ENCODE assay signal across 21 cellular contexts in the genomic region with DNA sequence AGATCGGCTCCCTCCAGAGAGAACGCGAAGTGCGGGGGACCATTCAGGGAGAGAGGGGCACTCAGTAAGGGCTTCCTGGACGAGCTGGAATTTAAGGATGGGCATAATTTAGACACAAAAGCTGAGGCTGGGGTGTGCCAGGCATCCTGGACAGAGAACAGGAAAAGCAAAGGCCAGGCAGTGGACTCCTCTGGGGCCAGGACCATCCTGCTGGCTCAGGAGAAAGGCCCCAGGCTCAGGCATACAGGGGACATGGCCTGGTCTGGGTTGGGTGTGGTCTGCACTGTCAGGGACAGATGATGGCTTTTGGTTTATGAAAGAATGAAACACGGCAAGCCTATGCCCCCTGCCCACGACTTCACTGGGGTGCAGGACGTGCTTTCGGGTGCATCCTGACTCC. TPM values are rescaled to one million over a fixed set of nuclear protein-coding genes. Genes with fewer than 3 reads are reported as not detected.
"Had no signal": no experiment of that assay in that cellular context is flagged by ENCODE, and none has a peak within 500 bp of the region (broad histone marks: within the 10 kb centered on the region; RNA-seq: fewer than 3 reads in every experiment).

No MANE protein-coding gene starts in this region.

- H3K36me3 ChIP-seq: esophagus muscularis mucosa, gastroesophageal sphincter, heart left ventricle, lower lobe of right lung, thoracic aorta had no signal

- H3K9me3 ChIP-seq: esophagus muscularis mucosa, gastroesophageal sphincter, heart left ventricle, lower lobe of right lung, SK-N-SH, thoracic aorta had no signal

- H3K9me3 Mint-ChIP-seq: activated naive CD4-positive, alpha-beta T cell treated with anti-CD3 and anti-CD28 coated beads, Interleukin-2, amount 10 ng/mL, durations not matched to agents 7 days and 5 days; activated naive CD8-positive, alpha-beta T cell treated with anti-CD3 and anti-CD28 coated beads, Interleukin-2, amount 50 U/mL, for 24 hours; natural killer cell; T-cell; WTC11 had no signal

- H3K4me1 Mint-ChIP-seq: activated naive CD4-positive, alpha-beta T cell treated with anti-CD3 and anti-CD28 coated beads, Interleukin-2, amount 10 ng/mL, durations not matched to agents 7 days and 5 days; activated naive CD8-positive, alpha-beta T cell treated with anti-CD3 and anti-CD28 coated beads, Interleukin-2, amount 50 U/mL, for 24 hours; natural killer cell; T-cell had no signal

- DNase-seq: activated CD4-positive, alpha-beta T cell treated with anti-CD3 and anti-CD28 coated beads for 48 hours; activated CD8-positive, alpha-beta memory T cell treated with anti-CD3 and anti-CD28 coated beads, Interleukin-2, amount 50 U/mL, for 48 hours; activated CD8-positive, alpha-beta T cell treated with anti-CD3 and anti-CD28 coated beads, Interleukin-2, amount 10 ng/mL, durations not matched to agents 7 days and 5 days; activated effector memory CD4-positive, alpha-beta T cell treated with Interleukin-2 at 50 U/mL for 16 hours; activated naive CD4-positive, alpha-beta T cell treated with anti-CD3 and anti-CD28 coated beads, Interleukin-2, amount 10 ng/mL, durations not matched to agents 7 days and 5 days; activated naive CD8-positive, alpha-beta T cell treated with anti-CD3 and anti-CD28 coated beads, Interleukin-2, amount 50 U/mL, for 24 hours; activated T-cell treated with anti-CD3 and anti-CD28 coated beads, Interleukin-2, amount 50 U/mL, for 48 hours; lower lobe of right lung; natural killer cell; occipital lobe; SK-N-SH; small intestine; stimulated activated CD4-positive, alpha-beta T cell treated with anti-CD3 and anti-CD28 coated beads, Interleukin-4, amount 100 ng/mL, for 1 hour; T-cell had no signal

- H3K4me1 ChIP-seq: gastroesophageal sphincter had no signal

- H3K4me3 ChIP-seq: coronary artery, esophagus muscularis mucosa, gastroesophageal sphincter, heart left ventricle, lower lobe of right lung, thoracic aorta had no signal

- H3K36me3 Mint-ChIP-seq: activated naive CD4-positive, alpha-beta T cell treated with anti-CD3 and anti-CD28 coated beads, Interleukin-2, amount 10 ng/mL, durations not matched to agents 7 days and 5 days; natural killer cell; T-cell; WTC11 had no signal

- H3K4me3 Mint-ChIP-seq: activated CD8-positive, alpha-beta T cell treated with anti-CD3 and anti-CD28 coated beads, Interleukin-2, amount 10 ng/mL, durations not matched to agents 7 days and 5 days; activated naive CD4-positive, alpha-beta T cell treated with anti-CD3 and anti-CD28 coated beads, Interleukin-2, amount 10 ng/mL, durations not matched to agents 7 days and 5 days; activated naive CD8-positive, alpha-beta T cell treated with anti-CD3 and anti-CD28 coated beads, Interleukin-2, amount 50 U/mL, for 24 hours; natural killer cell; T-cell; WTC11 had no signal

- H3K27ac ChIP-seq: coronary artery, lower lobe of right lung, thoracic aorta had no signal

- H3K27me3 Mint-ChIP-seq: activated naive CD4-positive, alpha-beta T cell treated with anti-CD3 and anti-CD28 coated beads, Interleukin-2, amount 10 ng/mL, durations not matched to agents 7 days and 5 days; activated naive CD8-positive, alpha-beta T cell treated with anti-CD3 and anti-CD28 coated beads, Interleukin-2, amount 50 U/mL, for 24 hours; progenitor cell of endocrine pancreas had no signal

- H3K27ac Mint-ChIP-seq: activated naive CD4-positive, alpha-beta T cell treated with anti-CD3 and anti-CD28 coated beads, Interleukin-2, amount 10 ng/mL, durations not matched to agents 7 days and 5 days; activated naive CD8-positive, alpha-beta T cell treated with anti-CD3 and anti-CD28 coated beads, Interleukin-2, amount 50 U/mL, for 24 hours; natural killer cell; T-cell; WTC11 had no signal

- ATAC-seq: activated CD8-positive, alpha-beta T cell treated with anti-CD3 and anti-CD28 coated beads, Interleukin-2, amount 10 ng/mL, durations not matched to agents 7 days and 5 days; activated naive CD8-positive, alpha-beta T cell treated with anti-CD3 and anti-CD28 coated beads, Interleukin-2, amount 50 U/mL, for 24 hours; gastroesophageal sphincter; heart left ventricle; lower lobe of right lung; natural killer cell; T-cell; WTC11 had no signal

RNA-seq across cellular contexts. Expression of a gene that starts 48.9 kb away (rescaled TPM):
- total RNA-seq: activated CD8-positive, alpha-beta T cell treated with anti-CD3 and anti-CD28 coated beads, Interleukin-2, amount 10 ng/mL, durations not matched to agents 7 days and 5 days had no signal
